9 cellular contexts compared by ENCODE assay signal in genomic region chr20:64080013-64080812, GRCh38. TPM values are rescaled to one million over a fixed set of nuclear protein-coding genes. Genes with fewer than 3 reads are reported as not detected.
A peak's percentile ranks its signal among the peaks of the same experiment; 100 is the strongest.
DNase-seq lines count a peak whose midpoint lies in the region; ATAC-seq and TF ChIP-seq lines count a peak whose summit lies in the region.
"Had no signal": no experiment of that assay in that cellular context is flagged by ENCODE, and none has a peak within 500 bp of the region (broad histone marks: within the 10 kb centered on the region; RNA-seq: fewer than 3 reads in every experiment).

OPRL1 (plus strand) TSS chr20:64080082; CDS start chr20:64092721, 12,639 bp downstream.

- H3K4me3 ChIP-seq in cardiac muscle cell, result peak within 1 kb of the TSS; percentile 82

- TF ChIP-seq CTCF in cardiac muscle cell (IDR thresholded peaks at IDR 0.05; ENCODE audit: low read depth, low read length), result no peak

- H3K27me3 Mint-ChIP-seq in activated T-helper 17 cell treated with anti-CD3 and anti-CD28 coated beads, Interleukin-2, amount 50 U/mL, for 72 hours, result peaks cover 3% of the 10 kb centered on the region

- H3K9me3 ChIP-seq in cardiac muscle cell (ENCODE audit: low read depth), result no peaks in the 10 kb centered on the region

- no peaks in the 10 kb centered on the region for H3K4me1 Mint-ChIP-seq in activated T-helper 17 cell treated with anti-CD3 and anti-CD28 coated beads, Interleukin-2, amount 50 U/mL, for 72 hours

- no peak for ATAC-seq in activated T-helper 17 cell treated with anti-CD3 and anti-CD28 coated beads, Interleukin-2, amount 50 U/mL, for 72 hours (replicated peaks)
- ATAC-seq in sciatic nerve, result peak; percentile 26
- ATAC-seq in GM21528 (IDR thresholded peaks at IDR 0.05; ENCODE audit: low FRiP score, unreplicated experiment), result no peak
- ATAC-seq in GM18505 (IDR thresholded peaks at IDR 0.05; ENCODE audit: unreplicated experiment), result no peak

- no peak for TF ChIP-seq POLR2A in GM18505 (IDR thresholded peaks at IDR 0.05; ENCODE audit: borderline replicate concordance, extremely low read depth, insufficient read depth, insufficient read length)

- peaks cover 16% of the 10 kb centered on the region for H3K27me3 ChIP-seq in cardiac muscle cell

- peaks cover 14% of the 10 kb centered on the region for H3K36me3 Mint-ChIP-seq in activated T-helper 17 cell treated with anti-CD3 and anti-CD28 coated beads, Interleukin-2, amount 50 U/mL, for 72 hours (ENCODE audit: low read depth)

- H3K4me1 ChIP-seq in cardiac muscle cell (ENCODE audit: low read depth), result peaks cover 17% of the 10 kb centered on the region

- H3K27ac ChIP-seq in cardiac muscle cell, result no peak within 1 kb of the TSS
- H3K27ac ChIP-seq: epithelial cell of prostate had no signal

- peak within 1 kb of the TSS; percentile 91 for H3K4me3 Mint-ChIP-seq in activated T-helper 17 cell treated with anti-CD3 and anti-CD28 coated beads, Interleukin-2, amount 50 U/mL, for 72 hours

- peak; percentile 66 for DNase-seq in activated T-cell treated with anti-CD3 and anti-CD28 coated beads, Interleukin-2, amount 50 U/mL, for 1 hour
- DNase-seq in activated T-cell treated with anti-CD3 and anti-CD28 coated beads, Interleukin-2, amount 50 U/mL, for 48 hours, result no peak
- DNase-seq in cardiac muscle cell (ENCODE audit: low read depth in 1 of 2, low spot score in 1 of 2) (peak in 1 of 2 donors; percentile 35), sciatic nerve (ENCODE audit: low spot score) (no peak), NCI-H2029 (lab: John Stamatoyannopoulos, UW) (no peak)

- H3K9me3 Mint-ChIP-seq in activated T-helper 17 cell treated with anti-CD3 and anti-CD28 coated beads, Interleukin-2, amount 50 U/mL, for 72 hours, result no peaks in the 10 kb centered on the region

- peak within 1 kb of the TSS; percentile 87 for H3K27ac Mint-ChIP-seq in activated T-helper 17 cell treated with anti-CD3 and anti-CD28 coated beads, Interleukin-2, amount 50 U/mL, for 72 hours

- intact Hi-C loops in sciatic nerve (cut with DNase I), result no loop called here

- no peaks in the 10 kb centered on the region for H3K36me3 ChIP-seq in cardiac muscle cell

RNA-seq across cellular contexts. Expression of gene OPRL1, which starts in this region (rescaled TPM):
- under 1 TPM; 0.48 to 0.56 TPM for total RNA-seq in activated T-helper 17 cell treated with anti-CD3 and anti-CD28 coated beads, Interleukin-2, amount 50 U/mL, for 72 hours
- 5.3 and 9.6 TPM in 2 replicates for total RNA-seq in cardiac muscle cell
- 2.1 and 2.9 TPM in 2 replicates for polyA plus RNA-seq in cardiac muscle cell
- total RNA-seq in sciatic nerve, result 1.0 TPM
